In the genomic region with DNA sequence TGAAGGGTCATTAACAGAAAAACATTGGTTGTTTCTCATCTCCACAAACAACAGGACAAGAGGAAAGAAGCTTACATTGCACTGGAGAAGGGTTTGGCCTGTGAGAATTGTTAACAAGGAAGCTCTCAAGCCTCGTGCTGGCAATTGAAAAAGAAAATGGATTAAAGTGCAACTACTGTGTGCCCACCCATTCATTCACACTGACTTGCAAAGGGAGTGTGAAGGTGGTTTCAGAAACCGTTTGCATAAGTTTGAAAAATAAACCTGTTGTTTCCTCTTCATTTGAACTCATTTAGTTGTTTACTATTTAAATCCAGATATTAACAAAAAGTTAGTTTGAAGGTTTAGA, we compare ENCODE assay signal across 13 cellular contexts.
DNase-seq lines count a peak whose midpoint lies in the region; ATAC-seq, FAIRE-seq and TF ChIP-seq lines count a peak whose summit lies in the region.
"Had no signal": no experiment of that assay in that cellular context is flagged by ENCODE, and none has a peak within 500 bp of the region (broad histone marks: within the 10 kb centered on the region; RNA-seq: fewer than 3 reads in every experiment).

No MANE protein-coding gene starts in this region.

- peak; percentile 75 for ATAC-seq in mucosa of descending colon

- H3K9me3 Mint-ChIP-seq in activated naive CD4-positive, alpha-beta T cell treated with anti-CD3 and anti-CD28 coated beads, Interleukin-2, amount 10 ng/mL, durations not matched to agents 7 days and 5 days = no peaks in the 10 kb centered on the region
- no peaks in the 10 kb centered on the region for H3K9me3 Mint-ChIP-seq in activated naive CD8-positive, alpha-beta T cell (ENCODE audit: low read depth)

- H3K4me3 Mint-ChIP-seq in activated naive CD4-positive, alpha-beta T cell treated with anti-CD3 and anti-CD28 coated beads, Interleukin-2, amount 10 ng/mL, durations not matched to agents 7 days and 5 days = no peak overlapping the region
- H3K4me3 Mint-ChIP-seq in activated naive CD8-positive, alpha-beta T cell = peak overlapping the region; percentile 18

- no peaks in the 10 kb centered on the region for H3K36me3 ChIP-seq in mucosa of descending colon (ENCODE audit: low read depth)
- no peaks in the 10 kb centered on the region for H3K36me3 ChIP-seq in thyroid gland
- H3K36me3 ChIP-seq: MG63, right atrium auricular region, uterus had no signal

- H3K4me3 ChIP-seq in mucosa of descending colon (no peak overlapping the region), thyroid gland (replicated peaks in 1 of 3) (no peak overlapping the region)
- H3K4me3 ChIP-seq: MG63, right atrium auricular region, uterus had no signal

- DNase-seq in activated naive CD4-positive, alpha-beta T cell treated with anti-CD3 and anti-CD28 coated beads, Interleukin-2, amount 10 ng/mL, durations not matched to agents 7 days and 5 days = no peak
- DNase-seq in activated naive CD4-positive, alpha-beta T cell (lab: John Stamatoyannopoulos, UW) = no peak
- DNase-seq in mucosa of descending colon (peak in 1 of 3 donors; percentile 46), thyroid gland (no peak), cortex of kidney (lab: John Stamatoyannopoulos, UW) (no peak), urothelium cell line (ENCODE audit: low spot score) (no peak), DMS79 treated with DMSO at 0.1 percent for 48 hours (lab: John Stamatoyannopoulos, UW) (no peak)
- DNase-seq: EL, MG63, midbrain, uterus had no signal

- H3K36me3 Mint-ChIP-seq in activated naive CD4-positive, alpha-beta T cell treated with anti-CD3 and anti-CD28 coated beads, Interleukin-2, amount 10 ng/mL, durations not matched to agents 7 days and 5 days = no peaks in the 10 kb centered on the region
- no peaks in the 10 kb centered on the region for H3K36me3 Mint-ChIP-seq in activated naive CD8-positive, alpha-beta T cell

- no peaks in the 10 kb centered on the region for H3K27me3 ChIP-seq in thyroid gland
- H3K27me3 ChIP-seq: MG63, right atrium auricular region, uterus had no signal

- H3K27ac Mint-ChIP-seq in activated naive CD4-positive, alpha-beta T cell treated with anti-CD3 and anti-CD28 coated beads, Interleukin-2, amount 10 ng/mL, durations not matched to agents 7 days and 5 days = peak overlapping the region; percentile 35
- H3K27ac Mint-ChIP-seq in activated naive CD8-positive, alpha-beta T cell = peak overlapping the region; percentile 36

- FAIRE-seq in urothelium cell line (lab: Jason Lieb, UNC) = no peak

- H3K4me1 Mint-ChIP-seq in activated naive CD4-positive, alpha-beta T cell treated with anti-CD3 and anti-CD28 coated beads, Interleukin-2, amount 10 ng/mL, durations not matched to agents 7 days and 5 days = peaks cover 28% of the 10 kb centered on the region
- peaks cover 26% of the 10 kb centered on the region for H3K4me1 Mint-ChIP-seq in activated naive CD8-positive, alpha-beta T cell (ENCODE audit: low read depth)

- 42 to 46% methylated on average over 2 of the region's 2 CpGs for WGBS in thyroid gland, 2 donors

- CTCF ChIA-PET in activated naive CD4-positive, alpha-beta T cell treated with anti-CD3 and anti-CD28 coated beads, Interleukin-2, amount 10 ng/mL, durations not matched to agents 7 days and 5 days (lab: Charles Lee) = no interaction called here

- H3K9me3 ChIP-seq in mucosa of descending colon (no peaks in the 10 kb centered on the region), thyroid gland (no peaks in the 10 kb centered on the region)
- H3K9me3 ChIP-seq: MG63, right atrium auricular region, uterus had no signal

- peaks cover 8% of the 10 kb centered on the region for H3K27me3 Mint-ChIP-seq in activated naive CD4-positive, alpha-beta T cell treated with anti-CD3 and anti-CD28 coated beads, Interleukin-2, amount 10 ng/mL, durations not matched to agents 7 days and 5 days
- no peaks in the 10 kb centered on the region for H3K27me3 Mint-ChIP-seq in activated naive CD8-positive, alpha-beta T cell

- peak overlapping the region in 2 of 3 donors; percentile 53 to 56 for H3K27ac ChIP-seq in thyroid gland
- H3K27ac ChIP-seq: uterus had no signal

- no peak for TF ChIP-seq CTCF in mucosa of descending colon (IDR thresholded peaks at IDR 0.05)
- TF ChIP-seq CTCF in thyroid gland (IDR thresholded peaks at IDR 0.05) = no peak

- no peak for TF ChIP-seq POLR2A in thyroid gland (IDR thresholded peaks at IDR 0.05)

- H3K4me1 ChIP-seq in mucosa of descending colon (ENCODE audit: low read depth) = peaks cover 19% of the 10 kb centered on the region
- peaks cover 16 to 18% of the 10 kb centered on the region in 2 donors for H3K4me1 ChIP-seq in thyroid gland
- H3K4me1 ChIP-seq: uterus had no signal

- intact Hi-C loops in mucosa of descending colon (cut with DNase I, micrococcal nuclease) = no loop called here
- intact Hi-C loops in thyroid gland (cut with DNase I) = no loop called here
